24 cellular contexts compared by ENCODE assay signal in the genomic region with DNA sequence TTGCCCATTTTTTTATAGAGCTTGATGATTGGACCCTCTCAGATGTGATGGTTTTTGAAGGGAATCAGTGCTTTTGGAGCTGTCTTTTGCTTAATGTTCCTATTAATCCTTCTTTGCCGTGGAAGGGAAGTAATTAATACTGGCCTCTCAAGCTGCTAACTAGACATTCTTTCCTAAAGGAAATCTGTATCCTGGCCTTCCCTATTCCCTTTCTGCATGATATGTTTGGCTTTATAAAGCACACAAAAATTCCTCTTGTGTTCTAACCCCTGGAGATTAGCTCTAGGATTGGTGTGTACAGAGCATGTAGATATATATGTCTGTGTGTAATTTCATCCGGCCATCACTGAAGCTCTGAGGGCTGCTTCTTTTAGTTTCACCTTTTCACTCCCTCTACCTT. TPM values are rescaled to one million over a fixed set of nuclear protein-coding genes. Genes with fewer than 3 reads are reported as not detected.
"Had no signal": no experiment of that assay in that cellular context is flagged by ENCODE, and none has a peak within 500 bp of the region (broad histone marks: within the 10 kb centered on the region; RNA-seq: fewer than 3 reads in every experiment).

No MANE protein-coding gene starts in this region.

- H3K27ac ChIP-seq: body of pancreas, epithelial cell of prostate, heart left ventricle, stomach, testis, upper lobe of left lung had no signal

- H3K27ac Mint-ChIP-seq: activated B cell treated with CpG ODN at 0.5 μM for 24 hours; activated CD8-positive, alpha-beta T cell treated with anti-CD3 and anti-CD28 coated beads for 36 hours; activated naive CD8-positive, alpha-beta T cell; immature natural killer cell; mesothelial cell of epicardium had no signal

- ATAC-seq: activated CD8-positive, alpha-beta T cell treated with anti-CD3 and anti-CD28 coated beads for 36 hours; activated T-cell treated with anti-CD3 and anti-CD28 coated beads, Interleukin-2, amount 50 U/mL, for 4 hours; body of pancreas; heart left ventricle; sciatic nerve had no signal

- H3K4me3 ChIP-seq: body of pancreas, heart left ventricle, stomach, testis, upper lobe of left lung had no signal

- H3K27me3 ChIP-seq: body of pancreas, heart left ventricle, stomach, testis, upper lobe of left lung had no signal

- H3K36me3 ChIP-seq: upper lobe of left lung had no signal

- H3K4me1 ChIP-seq: testis had no signal

- H3K9me3 ChIP-seq: body of pancreas, heart left ventricle, stomach, testis, upper lobe of left lung had no signal

- H3K4me3 Mint-ChIP-seq: activated B cell treated with CpG ODN at 0.5 μM for 24 hours; activated CD8-positive, alpha-beta T cell treated with anti-CD3 and anti-CD28 coated beads for 36 hours; activated naive CD8-positive, alpha-beta T cell; activated T-cell treated with anti-CD3 and anti-CD28 coated beads, Interleukin-2, amount 50 U/mL, for 4 hours; immature natural killer cell; mesothelial cell of epicardium had no signal

- H3K27me3 Mint-ChIP-seq: activated B cell treated with CpG ODN at 0.5 μM for 24 hours; activated CD8-positive, alpha-beta T cell treated with anti-CD3 and anti-CD28 coated beads for 36 hours; activated naive CD8-positive, alpha-beta T cell had no signal

- H3K9me3 Mint-ChIP-seq: activated B cell treated with CpG ODN at 0.5 μM for 24 hours; activated CD8-positive, alpha-beta T cell treated with anti-CD3 and anti-CD28 coated beads for 36 hours; activated T-cell treated with anti-CD3 and anti-CD28 coated beads, Interleukin-2, amount 50 U/mL, for 4 hours; immature natural killer cell; mesothelial cell of epicardium had no signal

- DNase-seq: activated B cell treated with CpG ODN at 0.5 μM for 24 hours; activated CD4-positive, alpha-beta T cell treated with anti-CD3 and anti-CD28 coated beads for 48 hours; activated CD8-positive, alpha-beta T cell treated with anti-CD3 and anti-CD28 coated beads for 36 hours; activated effector memory CD4-positive, alpha-beta T cell treated with anti-CD3 and anti-CD28 coated beads, Interleukin-2, amount 50 U/mL, for 16 hours; activated T-cell treated with anti-CD3 and anti-CD28 coated beads, Interleukin-2, amount 50 U/mL, for 4 hours; amniotic stem cell; body of pancreas; cortex of kidney; effector CD8-positive, alpha-beta T cell; heart left ventricle; immature natural killer cell; stimulated activated CD4-positive, alpha-beta T cell treated with anti-CD3 and anti-CD28 coated beads, Interleukin-1b, Interleukin-23, amount 100 ng/mL, for 48 hours; stomach; T-helper 2 cell; testis; upper lobe of left lung had no signal

RNA-seq across cellular contexts. Expression of gene SCAANT1, which starts 41.6 kb away (rescaled TPM):
- total RNA-seq: activated B cell treated with CpG ODN at 0.5 μM for 24 hours; activated CD8-positive, alpha-beta T cell treated with anti-CD3 and anti-CD28 coated beads for 36 hours; activated T-cell treated with anti-CD3 and anti-CD28 coated beads, Interleukin-2, amount 50 U/mL, for 4 hours; body of pancreas; frontal cortex; heart left ventricle; lower leg skin; mesothelial cell of epicardium; osteocyte; sciatic nerve; stomach; testis; upper lobe of left lung had no signal
- polyA plus RNA-seq: heart left ventricle, neural cell, stomach had no signal

RNA-seq across cellular contexts. Expression of gene C3orf49, which starts 51.5 kb away (rescaled TPM):
- total RNA-seq: activated B cell treated with CpG ODN at 0.5 μM for 24 hours; activated CD8-positive, alpha-beta T cell treated with anti-CD3 and anti-CD28 coated beads for 36 hours; activated T-cell treated with anti-CD3 and anti-CD28 coated beads, Interleukin-2, amount 50 U/mL, for 4 hours; body of pancreas; frontal cortex; heart left ventricle; lower leg skin; mesothelial cell of epicardium; osteocyte; sciatic nerve; stomach; upper lobe of left lung had no signal
- polyA plus RNA-seq: heart left ventricle, immature natural killer cell, neural cell, stomach had no signal
